In genomic region chr7:33511735-33512134, GRCh38 we compare ENCODE assay signal across 1 cellular context.
TF ChIP-seq lines count a peak whose summit lies in the region.

No MANE protein-coding gene starts in this region.

TF ChIP-seq in WTC11, 78 proteins besides CTCF, POLR2A, EP300 and RAD21 (continued from another document):
- no peak for TF ChIP-seq ZNF425 (CRISPR knock-in tag; conservative IDR thresholded peaks at IDR 0.05)
- no peak for TF ChIP-seq ZNF423 (CRISPR knock-in tag; IDR thresholded peaks at IDR 0.05)
- TF ChIP-seq, protein P1, sequence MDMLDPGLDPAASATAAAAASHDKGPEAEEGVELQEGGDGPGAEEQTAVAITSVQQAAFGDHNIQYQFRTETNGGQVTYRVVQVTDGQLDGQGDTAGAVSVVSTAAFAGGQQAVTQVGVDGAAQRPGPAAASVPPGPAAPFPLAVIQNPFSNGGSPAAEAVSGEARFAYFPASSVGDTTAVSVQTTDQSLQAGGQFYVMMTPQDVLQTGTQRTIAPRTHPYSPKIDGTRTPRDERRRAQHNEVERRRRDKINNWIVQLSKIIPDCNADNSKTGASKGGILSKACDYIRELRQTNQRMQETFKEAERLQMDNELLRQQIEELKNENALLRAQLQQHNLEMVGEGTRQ (CRISPR knock-in tag; IDR thresholded peaks at IDR 0.05) = no peak
- TF ChIP-seq GABPB1 (CRISPR knock-in tag; IDR thresholded peaks at IDR 0.05) = no peak
